ENCODE assay signal across 1 cellular context in genomic region chr3:193788189-193788946, GRCh38.
TF ChIP-seq lines count a peak whose summit lies in the region.

No MANE protein-coding gene starts in this region.

TF ChIP-seq in K562, 482 proteins besides CTCF, POLR2A, EP300 and RAD21 (continued from another document and continues in another):
- TF ChIP-seq, protein P1, sequence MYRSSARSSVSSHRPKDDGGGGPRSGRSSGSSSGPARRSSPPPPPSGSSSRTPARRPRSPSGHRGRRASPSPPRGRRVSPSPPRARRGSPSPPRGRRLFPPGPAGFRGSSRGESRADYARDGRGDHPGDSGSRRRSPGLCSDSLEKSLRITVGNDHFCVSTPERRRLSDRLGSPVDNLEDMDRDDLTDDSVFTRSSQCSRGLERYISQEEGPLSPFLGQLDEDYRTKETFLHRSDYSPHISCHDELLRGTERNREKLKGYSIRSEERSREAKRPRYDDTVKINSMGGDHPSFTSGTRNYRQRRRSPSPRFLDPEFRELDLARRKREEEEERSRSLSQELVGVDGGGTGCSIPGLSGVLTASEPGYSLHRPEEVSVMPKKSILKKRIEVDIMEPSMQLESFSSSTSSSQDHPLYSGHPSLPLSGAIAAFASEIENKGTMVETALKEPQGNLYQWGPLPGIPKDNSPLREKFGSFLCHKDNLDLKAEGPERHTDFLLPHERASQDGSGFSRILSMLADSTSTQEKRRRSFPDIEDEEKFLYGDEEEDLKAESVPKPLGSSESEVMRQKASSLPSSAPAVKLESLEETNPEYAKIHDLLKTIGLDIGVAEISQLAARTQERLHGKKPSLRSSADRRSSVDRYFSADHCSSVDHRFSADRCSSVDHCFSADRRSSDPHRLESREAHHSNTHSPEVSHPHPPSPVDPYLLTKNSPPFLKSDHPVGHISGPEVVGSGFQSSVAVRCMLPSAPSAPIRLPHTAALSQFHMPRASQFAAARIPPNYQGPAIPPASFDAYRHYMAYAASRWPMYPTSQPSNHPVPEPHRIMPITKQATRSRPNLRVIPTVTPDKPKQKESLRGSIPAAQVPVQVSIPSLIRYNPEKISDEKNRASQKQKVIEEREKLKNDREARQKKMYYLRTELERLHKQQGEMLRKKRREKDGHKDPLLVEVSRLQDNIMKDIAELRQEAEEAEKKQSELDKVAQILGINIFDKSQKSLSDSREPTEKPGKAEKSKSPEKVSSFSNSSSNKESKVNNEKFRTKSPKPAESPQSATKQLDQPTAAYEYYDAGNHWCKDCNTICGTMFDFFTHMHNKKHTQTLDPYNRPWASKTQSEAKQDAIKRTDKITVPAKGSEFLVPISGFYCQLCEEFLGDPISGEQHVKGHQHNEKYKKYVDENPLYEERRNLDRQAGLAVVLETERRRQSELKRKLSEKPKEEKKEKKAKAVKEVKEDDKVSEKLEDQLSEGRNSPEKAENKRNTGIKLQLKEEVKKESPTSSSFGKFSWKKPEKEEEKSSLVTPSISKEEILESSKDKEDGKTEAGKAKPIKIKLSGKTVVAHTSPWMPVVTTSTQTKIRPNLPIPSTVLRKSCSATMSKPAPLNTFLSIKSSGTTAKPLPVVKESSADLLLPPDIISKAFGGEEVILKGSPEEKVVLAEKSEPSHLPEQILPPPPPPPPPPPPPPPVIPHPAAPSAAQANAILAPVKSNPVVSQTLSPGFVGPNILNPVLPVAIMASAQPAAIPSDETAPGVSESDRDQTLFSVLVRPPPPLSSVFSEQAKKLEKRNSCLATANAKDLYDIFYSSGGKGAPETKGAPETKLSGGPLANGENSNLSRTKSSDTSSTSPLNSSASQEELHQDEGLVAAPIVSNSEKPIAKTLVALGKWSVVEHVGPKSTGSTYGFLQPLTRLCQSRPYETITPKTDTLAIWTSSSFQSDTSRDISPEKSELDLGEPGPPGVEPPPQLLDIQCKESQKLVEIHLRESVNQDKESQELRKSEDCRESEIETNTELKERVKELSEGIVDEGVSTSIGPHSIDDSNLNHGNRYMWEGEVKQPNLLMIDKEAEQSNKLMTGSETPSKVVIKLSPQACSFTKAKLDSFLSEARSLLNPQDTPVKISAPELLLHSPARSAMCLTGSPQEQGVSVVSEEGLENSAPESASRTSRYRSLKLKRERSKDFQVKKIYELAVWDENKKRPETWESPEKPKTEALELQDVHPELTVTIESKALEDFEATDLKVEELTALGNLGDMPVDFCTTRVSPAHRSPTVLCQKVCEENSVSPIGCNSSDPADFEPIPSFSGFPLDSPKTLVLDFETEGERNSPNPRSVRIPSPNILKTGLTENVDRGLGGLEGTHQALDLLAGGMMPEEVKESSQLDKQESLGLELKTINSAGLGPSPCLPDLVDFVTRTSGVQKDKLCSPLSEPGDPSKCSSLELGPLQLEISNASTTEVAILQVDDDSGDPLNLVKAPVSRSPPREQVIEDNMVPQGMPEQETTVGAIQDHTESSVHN (IDR thresholded peaks at IDR 0.05; ENCODE audit: borderline replicate concordance in 1 of 2, low read depth in 1 of 2) = no peak
- TF ChIP-seq CBX2 (IDR thresholded peaks at IDR 0.05; ENCODE audit: insufficient read depth, low read length, poor library complexity, severe bottlenecking) (no peak), KLF16 (IDR thresholded peaks at IDR 0.05) (no peak), NR4A1 (CRISPR knock-in tag; IDR thresholded peaks at IDR 0.05) (no peak), NR4A1 (tag; IDR thresholded peaks at IDR 0.05) (peak; percentile 27; the same call in 1 of the 2 replicates), TCF3 (CRISPR knock-in tag; IDR thresholded peaks at IDR 0.05) (0 out of 2 replicates have a peak, but pooled peaks have one; percentile 12), NFIC (IDR thresholded peaks at IDR 0.05) (peak; percentile 16; the same call in 1 of the 2 replicates), SMARCC2 (IDR thresholded peaks at IDR 0.05; ENCODE audit: low read depth) (no peak), CEBPB (tag; IDR thresholded peaks at IDR 0.05) (no peak), BHLHE40 (IDR thresholded peaks at IDR 0.05; ENCODE audit: low read length) (0 out of 2 replicates have a peak, but pooled peaks have one; percentile 30), U2AF2 (optimal IDR thresholded peaks at IDR 0.05; ENCODE audit: low read depth, low read length) (no peak), SMAD2 (IDR thresholded peaks at IDR 0.05; ENCODE audit: low read depth, low read length) (no peak), MYC (IDR thresholded peaks at IDR 0.05; ENCODE audit: low read depth, low read length) (peak; percentile 53; the same call in 1 of the 2 replicates), MYC (CRISPR knock-in tag; IDR thresholded peaks at IDR 0.05; ENCODE audit: borderline replicate concordance, low read depth) (no peak), SMAD4 (CRISPR knock-in tag; conservative IDR thresholded peaks at IDR 0.05) (peak; percentile 70; the same call in 1 of the 2 replicates), STAG1 (CRISPR knock-in tag; IDR thresholded peaks at IDR 0.05; ENCODE audit: borderline replicate concordance) (peak; percentile 41; the same call in 1 of the 2 replicates), ZBTB12 (CRISPR knock-in tag; IDR thresholded peaks at IDR 0.05) (0 out of 2 replicates have a peak, but pooled peaks have one; percentile 15), JUND (IDR thresholded peaks at IDR 0.05; ENCODE audit: borderline replicate concordance, low read depth, low read length) (peak; percentile 64; the same call in 1 of the 2 replicates), JUND (tag; IDR thresholded peaks at IDR 0.05; ENCODE audit: borderline replicate concordance, low read depth, low read length) (no peak; the same call in 2 of the 3 replicates), ZNF57 (CRISPR knock-in tag; IDR thresholded peaks at IDR 0.05) (no peak), WHSC1 (IDR thresholded peaks at IDR 0.05; ENCODE audit: low read length) (no peak), CXXC5 (CRISPR knock-in tag; IDR thresholded peaks at IDR 0.05) (no peak), MTA2 (IDR thresholded peaks at IDR 0.05; ENCODE audit: low read depth) (no peak), ZNF280B (CRISPR knock-in tag; IDR thresholded peaks at IDR 0.05) (no peak), GABPB2 (CRISPR knock-in tag; conservative IDR thresholded peaks at IDR 0.05) (no peak), ZNF134 (CRISPR knock-in tag; conservative IDR thresholded peaks at IDR 0.05) (no peak), ZSCAN32 (CRISPR knock-in tag; IDR thresholded peaks at IDR 0.05) (no peak), CREM (IDR thresholded peaks at IDR 0.05; ENCODE audit: low read depth) (0 out of 2 replicates have a peak, but pooled peaks have one; percentile 28), EZH2 (IDR thresholded peaks at IDR 0.05; ENCODE audit: borderline replicate concordance, low read depth, low read length) (no peak), ZNF184 (CRISPR knock-in tag; IDR thresholded peaks at IDR 0.05) (no peak), ESRRA (IDR thresholded peaks at IDR 0.05; ENCODE audit: borderline replicate concordance, low read depth) (peak; percentile 61; the same call in 1 of the 2 replicates), IRF1 (CRISPR knock-in tag; IDR thresholded peaks at IDR 0.05; ENCODE audit: borderline replicate concordance) (no peak), MTA3 (IDR thresholded peaks at IDR 0.05; ENCODE audit: borderline replicate concordance) (0 out of 2 replicates have a peak, but pooled peaks have one; percentile 3), ZNF445 (CRISPR knock-in tag; IDR thresholded peaks at IDR 0.05; ENCODE audit: low read depth) (no peak), KDM4B (IDR thresholded peaks at IDR 0.05; ENCODE audit: borderline replicate concordance in 2 of 2, low read depth in 1 of 2) (no peak), ZEB2 (IDR thresholded peaks at IDR 0.05) (0 out of 2 replicates have a peak, but pooled peaks have one; percentile 31), NR2C2 (CRISPR knock-in tag; IDR thresholded peaks at IDR 0.05) (no peak), NR2C2 (tag; IDR thresholded peaks at IDR 0.05) (0 out of 2 replicates have a peak, but pooled peaks have one; percentile 28), ZNF668 (CRISPR knock-in tag; IDR thresholded peaks at IDR 0.05) (no peak), PTTG1 (tag; IDR thresholded peaks at IDR 0.05; ENCODE audit: low read depth) (no peak), GATAD2B (IDR thresholded peaks at IDR 0.05; ENCODE audit: borderline replicate concordance) (0 out of 2 replicates have a peak, but pooled peaks have one; percentile 20)
- TF ChIP-seq, protein P2, sequence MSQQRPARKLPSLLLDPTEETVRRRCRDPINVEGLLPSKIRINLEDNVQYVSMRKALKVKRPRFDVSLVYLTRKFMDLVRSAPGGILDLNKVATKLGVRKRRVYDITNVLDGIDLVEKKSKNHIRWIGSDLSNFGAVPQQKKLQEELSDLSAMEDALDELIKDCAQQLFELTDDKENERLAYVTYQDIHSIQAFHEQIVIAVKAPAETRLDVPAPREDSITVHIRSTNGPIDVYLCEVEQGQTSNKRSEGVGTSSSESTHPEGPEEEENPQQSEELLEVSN (IDR thresholded peaks at IDR 0.05; ENCODE audit: borderline replicate concordance in 1 of 2, extremely low read depth in 1 of 2, insufficient read depth in 1 of 2, insufficient read length in 1 of 2, low read depth in 1 of 2, low read length in 1 of 2, poor library complexity in 1 of 2, severe bottlenecking in 1 of 2) = peak in 1 of 2 experiments; percentile 45
- TF ChIP-seq, protein P3, sequence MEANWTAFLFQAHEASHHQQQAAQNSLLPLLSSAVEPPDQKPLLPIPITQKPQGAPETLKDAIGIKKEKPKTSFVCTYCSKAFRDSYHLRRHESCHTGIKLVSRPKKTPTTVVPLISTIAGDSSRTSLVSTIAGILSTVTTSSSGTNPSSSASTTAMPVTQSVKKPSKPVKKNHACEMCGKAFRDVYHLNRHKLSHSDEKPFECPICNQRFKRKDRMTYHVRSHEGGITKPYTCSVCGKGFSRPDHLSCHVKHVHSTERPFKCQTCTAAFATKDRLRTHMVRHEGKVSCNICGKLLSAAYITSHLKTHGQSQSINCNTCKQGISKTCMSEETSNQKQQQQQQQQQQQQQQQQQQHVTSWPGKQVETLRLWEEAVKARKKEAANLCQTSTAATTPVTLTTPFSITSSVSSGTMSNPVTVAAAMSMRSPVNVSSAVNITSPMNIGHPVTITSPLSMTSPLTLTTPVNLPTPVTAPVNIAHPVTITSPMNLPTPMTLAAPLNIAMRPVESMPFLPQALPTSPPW (CRISPR knock-in tag; IDR thresholded peaks at IDR 0.05) = 0 out of 2 replicates have a peak, but pooled peaks have one; percentile 31
- TF ChIP-seq, protein P4, sequence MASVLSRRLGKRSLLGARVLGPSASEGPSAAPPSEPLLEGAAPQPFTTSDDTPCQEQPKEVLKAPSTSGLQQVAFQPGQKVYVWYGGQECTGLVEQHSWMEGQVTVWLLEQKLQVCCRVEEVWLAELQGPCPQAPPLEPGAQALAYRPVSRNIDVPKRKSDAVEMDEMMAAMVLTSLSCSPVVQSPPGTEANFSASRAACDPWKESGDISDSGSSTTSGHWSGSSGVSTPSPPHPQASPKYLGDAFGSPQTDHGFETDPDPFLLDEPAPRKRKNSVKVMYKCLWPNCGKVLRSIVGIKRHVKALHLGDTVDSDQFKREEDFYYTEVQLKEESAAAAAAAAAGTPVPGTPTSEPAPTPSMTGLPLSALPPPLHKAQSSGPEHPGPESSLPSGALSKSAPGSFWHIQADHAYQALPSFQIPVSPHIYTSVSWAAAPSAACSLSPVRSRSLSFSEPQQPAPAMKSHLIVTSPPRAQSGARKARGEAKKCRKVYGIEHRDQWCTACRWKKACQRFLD (CRISPR knock-in tag; IDR thresholded peaks at IDR 0.05) = no peak
- TF ChIP-seq, protein P5, sequence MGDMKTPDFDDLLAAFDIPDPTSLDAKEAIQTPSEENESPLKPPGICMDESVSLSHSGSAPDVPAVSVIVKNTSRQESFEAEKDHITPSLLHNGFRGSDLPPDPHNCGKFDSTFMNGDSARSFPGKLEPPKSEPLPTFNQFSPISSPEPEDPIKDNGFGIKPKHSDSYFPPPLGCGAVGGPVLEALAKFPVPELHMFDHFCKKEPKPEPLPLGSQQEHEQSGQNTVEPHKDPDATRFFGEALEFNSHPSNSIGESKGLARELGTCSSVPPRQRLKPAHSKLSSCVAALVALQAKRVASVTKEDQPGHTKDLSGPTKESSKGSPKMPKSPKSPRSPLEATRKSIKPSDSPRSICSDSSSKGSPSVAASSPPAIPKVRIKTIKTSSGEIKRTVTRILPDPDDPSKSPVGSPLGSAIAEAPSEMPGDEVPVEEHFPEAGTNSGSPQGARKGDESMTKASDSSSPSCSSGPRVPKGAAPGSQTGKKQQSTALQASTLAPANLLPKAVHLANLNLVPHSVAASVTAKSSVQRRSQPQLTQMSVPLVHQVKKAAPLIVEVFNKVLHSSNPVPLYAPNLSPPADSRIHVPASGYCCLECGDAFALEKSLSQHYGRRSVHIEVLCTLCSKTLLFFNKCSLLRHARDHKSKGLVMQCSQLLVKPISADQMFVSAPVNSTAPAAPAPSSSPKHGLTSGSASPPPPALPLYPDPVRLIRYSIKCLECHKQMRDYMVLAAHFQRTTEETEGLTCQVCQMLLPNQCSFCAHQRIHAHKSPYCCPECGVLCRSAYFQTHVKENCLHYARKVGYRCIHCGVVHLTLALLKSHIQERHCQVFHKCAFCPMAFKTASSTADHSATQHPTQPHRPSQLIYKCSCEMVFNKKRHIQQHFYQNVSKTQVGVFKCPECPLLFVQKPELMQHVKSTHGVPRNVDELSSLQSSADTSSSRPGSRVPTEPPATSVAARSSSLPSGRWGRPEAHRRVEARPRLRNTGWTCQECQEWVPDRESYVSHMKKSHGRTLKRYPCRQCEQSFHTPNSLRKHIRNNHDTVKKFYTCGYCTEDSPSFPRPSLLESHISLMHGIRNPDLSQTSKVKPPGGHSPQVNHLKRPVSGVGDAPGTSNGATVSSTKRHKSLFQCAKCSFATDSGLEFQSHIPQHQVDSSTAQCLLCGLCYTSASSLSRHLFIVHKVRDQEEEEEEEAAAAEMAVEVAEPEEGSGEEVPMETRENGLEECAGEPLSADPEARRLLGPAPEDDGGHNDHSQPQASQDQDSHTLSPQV (IDR thresholded peaks at IDR 0.05) = peak; percentile 85
